In the genomic region with DNA sequence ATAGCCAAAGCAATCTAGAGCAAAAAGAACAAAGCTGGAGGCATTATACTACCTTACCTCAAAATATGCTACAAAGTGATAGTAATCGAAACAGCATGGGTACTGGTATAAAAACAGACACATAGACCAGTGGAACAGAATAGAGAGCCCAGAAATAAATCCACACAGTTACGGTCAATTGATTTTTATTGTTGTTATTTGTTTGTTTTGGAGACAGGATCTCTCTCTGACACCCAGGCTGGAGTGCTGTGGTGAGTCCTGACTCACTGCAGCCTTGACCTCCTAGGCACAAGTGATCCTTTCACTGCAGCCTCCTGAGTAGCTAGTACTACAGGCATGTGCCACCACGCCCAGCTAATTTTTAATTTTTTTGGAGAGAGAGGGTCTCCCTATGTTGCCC, we compare ENCODE assay signal across 24 cellular contexts.
A peak's percentile ranks its signal among the peaks of the same experiment; 100 is the strongest.
DNase-seq lines count a peak whose midpoint lies in the region; ATAC-seq and TF ChIP-seq lines count a peak whose summit lies in the region.
"Had no signal": no experiment of that assay in that cellular context is flagged by ENCODE, and none has a peak within 500 bp of the region (broad histone marks: within the 10 kb centered on the region; RNA-seq: fewer than 3 reads in every experiment).

No MANE protein-coding gene starts in this region.

- ATAC-seq in GM21529 (IDR thresholded peaks at IDR 0.05; ENCODE audit: unreplicated experiment) (no peak), GM19463 (IDR thresholded peaks at IDR 0.05; ENCODE audit: unreplicated experiment) (no peak)
- ATAC-seq: activated CD4-positive, CD25-positive, alpha-beta regulatory T cell treated with anti-CD3 and anti-CD28 coated beads, Interleukin-2, amount 50 U/mL, for 24 hours; activated CD8-positive, alpha-beta T cell treated with anti-CD3 and anti-CD28 coated beads for 36 hours; activated naive CD8-positive, alpha-beta T cell treated with anti-CD3 and anti-CD28 coated beads, Interleukin-2, amount 50 U/mL, for 24 hours had no signal

- no peaks in the 10 kb centered on the region for H3K9me3 ChIP-seq in hepatocyte (ENCODE audit: low read depth)
- H3K9me3 ChIP-seq: BE2C, left ventricle myocardium inferior, SJSA1, uterus had no signal

- in situ Hi-C loops in ACHN (cut with HindIII; ENCODE audit: low pct_ligation_motif_present, low pct_unique_long_range_greater_than_20kb, low sequenced_read_pairs), result no loop called here

- DNase-seq in ACHN, result peak; percentile 17
- DNase-seq in HFF-Myc (ENCODE audit: extremely low read depth, low read depth), result peak; percentile 39
- peak; percentile 52 for DNase-seq in NCI-H748 (lab: John Stamatoyannopoulos, UW; ENCODE audit: unreplicated experiment)
- no peak for DNase-seq in hepatocyte (ENCODE audit: low spot score)
- no peak for DNase-seq in H4 (ENCODE audit: low spot score)
- DNase-seq in substantia nigra (lab: John Stamatoyannopoulos, UW), result no peak
- DNase-seq: activated CD8-positive, alpha-beta T cell treated with anti-CD3 and anti-CD28 coated beads for 36 hours; activated naive CD8-positive, alpha-beta T cell treated with anti-CD3 and anti-CD28 coated beads, Interleukin-2, amount 50 U/mL, for 24 hours; BE2C; COR-L47; hippocampal formation; left ventricle myocardium inferior; NCI-H187 treated with DMSO at 0.1 percent for 48 hours; NCI-H226; NK-92 treated with Interleukin-12 subunit alpha and Interleukin-12 subunit beta, amount 100 ng/mL, for 24 hours; retina; T-helper 1 cell; uterus had no signal

- no peaks in the 10 kb centered on the region for H3K27me3 ChIP-seq in hepatocyte
- H3K27me3 ChIP-seq: BE2C, SJSA1, uterus had no signal

- H2AFZ ChIP-seq in hepatocyte, result no peak overlapping the region

- no peaks in the 10 kb centered on the region for H3K9me2 ChIP-seq in hepatocyte (replicated peaks; ENCODE audit: insufficient read depth)

- H3K79me2 ChIP-seq in hepatocyte, result peaks cover 58% of the 10 kb centered on the region

- H3K4me3 ChIP-seq in HFF-Myc (replicated peaks; ENCODE audit: low read depth, low read length) (no peak overlapping the region), hepatocyte (no peak overlapping the region)
- H3K4me3 ChIP-seq: left ventricle myocardium inferior, SJSA1, uterus had no signal

- H3K4me1 ChIP-seq in hepatocyte (ENCODE audit: insufficient read depth), result peaks cover 35% of the 10 kb centered on the region
- H3K4me1 ChIP-seq: uterus had no signal

- H4K20me1 ChIP-seq in hepatocyte (ENCODE audit: insufficient read depth, poor library complexity, severe bottlenecking), result no peaks in the 10 kb centered on the region

- H3K36me3 ChIP-seq in hepatocyte (replicated peaks; ENCODE audit: insufficient read depth, low read depth), result no peaks in the 10 kb centered on the region
- H3K36me3 ChIP-seq: BE2C, SJSA1, uterus had no signal

- TF ChIP-seq CTCF in HFF-Myc (IDR thresholded peaks at IDR 0.05; ENCODE audit: low read depth, low read length, missing control alignments) (no peak), hepatocyte (IDR thresholded peaks at IDR 0.05; ENCODE audit: poor library complexity) (no peak)

- H3K27ac ChIP-seq in hepatocyte (peak overlapping the region; percentile 19), substantia nigra (ENCODE audit: low read depth, low read length, poor library complexity, severe bottlenecking) (no peak overlapping the region)
- H3K27ac ChIP-seq: epithelial cell of prostate, KMS-11, left ventricle myocardium inferior, SJSA1, uterus had no signal

- 82% methylated on average over 3 of the region's 3 CpGs for WGBS in hepatocyte (ENCODE audit: low lambda C conversion rate, missing lambda C conversion rate)

- no peak overlapping the region for H3K4me2 ChIP-seq in hepatocyte
- H3K4me2 ChIP-seq: KMS-11 had no signal

Comparison
In these comparisons a context has a peak if more than half of its experiments do, and no peak if none do; other contexts are left out.
1. DNase-seq: peak in ACHN (single experiment), HFF-Myc (single experiment) and NCI-H748 (single experiment); none in hepatocyte (single experiment), H4 (single experiment) and substantia nigra (0 of 49).